1 cellular context compared by ENCODE assay signal in genomic region chr6:38525888-38526287, GRCh38.
TF ChIP-seq lines count a peak whose summit lies in the region.

No MANE protein-coding gene starts in this region.

TF ChIP-seq in GM23338, 12 proteins besides CTCF, POLR2A, EP300 and RAD21 (continued from another document):
- TF ChIP-seq, protein P1, sequence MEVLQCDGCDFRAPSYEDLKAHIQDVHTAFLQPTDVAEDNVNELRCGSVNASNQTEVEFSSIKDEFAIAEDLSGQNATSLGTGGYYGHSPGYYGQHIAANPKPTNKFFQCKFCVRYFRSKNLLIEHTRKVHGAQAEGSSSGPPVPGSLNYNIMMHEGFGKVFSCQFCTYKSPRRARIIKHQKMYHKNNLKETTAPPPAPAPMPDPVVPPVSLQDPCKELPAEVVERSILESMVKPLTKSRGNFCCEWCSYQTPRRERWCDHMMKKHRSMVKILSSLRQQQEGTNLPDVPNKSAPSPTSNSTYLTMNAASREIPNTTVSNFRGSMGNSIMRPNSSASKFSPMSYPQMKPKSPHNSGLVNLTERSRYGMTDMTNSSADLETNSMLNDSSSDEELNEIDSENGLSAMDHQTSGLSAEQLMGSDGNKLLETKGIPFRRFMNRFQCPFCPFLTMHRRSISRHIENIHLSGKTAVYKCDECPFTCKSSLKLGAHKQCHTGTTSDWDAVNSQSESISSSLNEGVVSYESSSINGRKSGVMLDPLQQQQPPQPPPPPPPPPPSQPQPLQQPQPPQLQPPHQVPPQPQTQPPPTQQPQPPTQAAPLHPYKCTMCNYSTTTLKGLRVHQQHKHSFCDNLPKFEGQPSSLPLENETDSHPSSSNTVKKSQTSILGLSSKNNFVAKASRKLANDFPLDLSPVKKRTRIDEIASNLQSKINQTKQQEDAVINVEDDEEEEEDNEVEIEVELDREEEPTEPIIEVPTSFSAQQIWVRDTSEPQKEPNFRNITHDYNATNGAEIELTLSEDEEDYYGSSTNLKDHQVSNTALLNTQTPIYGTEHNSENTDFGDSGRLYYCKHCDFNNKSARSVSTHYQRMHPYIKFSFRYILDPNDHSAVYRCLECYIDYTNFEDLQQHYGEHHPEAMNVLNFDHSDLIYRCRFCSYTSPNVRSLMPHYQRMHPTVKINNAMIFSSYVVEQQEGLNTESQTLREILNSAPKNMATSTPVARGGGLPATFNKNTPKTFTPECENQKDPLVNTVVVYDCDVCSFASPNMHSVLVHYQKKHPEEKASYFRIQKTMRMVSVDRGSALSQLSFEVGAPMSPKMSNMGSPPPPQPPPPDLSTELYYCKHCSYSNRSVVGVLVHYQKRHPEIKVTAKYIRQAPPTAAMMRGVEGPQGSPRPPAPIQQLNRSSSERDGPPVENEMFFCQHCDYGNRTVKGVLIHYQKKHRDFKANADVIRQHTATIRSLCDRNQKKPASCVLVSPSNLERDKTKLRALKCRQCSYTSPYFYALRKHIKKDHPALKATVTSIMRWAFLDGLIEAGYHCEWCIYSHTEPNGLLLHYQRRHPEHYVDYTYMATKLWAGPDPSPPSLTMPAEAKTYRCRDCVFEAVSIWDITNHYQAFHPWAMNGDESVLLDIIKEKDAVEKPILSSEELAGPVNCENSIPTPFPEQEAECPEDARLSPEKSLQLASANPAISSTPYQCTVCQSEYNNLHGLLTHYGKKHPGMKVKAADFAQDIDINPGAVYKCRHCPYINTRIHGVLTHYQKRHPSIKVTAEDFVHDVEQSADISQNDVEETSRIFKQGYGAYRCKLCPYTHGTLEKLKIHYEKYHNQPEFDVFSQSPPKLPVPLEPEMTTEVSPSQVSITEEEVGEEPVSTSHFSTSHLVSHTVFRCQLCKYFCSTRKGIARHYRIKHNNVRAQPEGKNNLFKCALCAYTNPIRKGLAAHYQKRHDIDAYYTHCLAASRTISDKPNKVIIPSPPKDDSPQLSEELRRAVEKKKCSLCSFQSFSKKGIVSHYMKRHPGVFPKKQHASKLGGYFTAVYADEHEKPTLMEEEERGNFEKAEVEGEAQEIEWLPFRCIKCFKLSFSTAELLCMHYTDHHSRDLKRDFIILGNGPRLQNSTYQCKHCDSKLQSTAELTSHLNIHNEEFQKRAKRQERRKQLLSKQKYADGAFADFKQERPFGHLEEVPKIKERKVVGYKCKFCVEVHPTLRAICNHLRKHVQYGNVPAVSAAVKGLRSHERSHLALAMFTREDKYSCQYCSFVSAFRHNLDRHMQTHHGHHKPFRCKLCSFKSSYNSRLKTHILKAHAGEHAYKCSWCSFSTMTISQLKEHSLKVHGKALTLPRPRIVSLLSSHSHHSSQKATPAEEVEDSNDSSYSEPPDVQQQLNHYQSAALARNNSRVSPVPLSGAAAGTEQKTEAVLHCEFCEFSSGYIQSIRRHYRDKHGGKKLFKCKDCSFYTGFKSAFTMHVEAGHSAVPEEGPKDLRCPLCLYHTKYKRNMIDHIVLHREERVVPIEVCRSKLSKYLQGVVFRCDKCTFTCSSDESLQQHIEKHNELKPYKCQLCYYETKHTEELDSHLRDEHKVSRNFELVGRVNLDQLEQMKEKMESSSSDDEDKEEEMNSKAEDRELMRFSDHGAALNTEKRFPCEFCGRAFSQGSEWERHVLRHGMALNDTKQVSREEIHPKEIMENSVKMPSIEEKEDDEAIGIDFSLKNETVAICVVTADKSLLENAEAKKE (CRISPR knock-in tag; IDR thresholded peaks at IDR 0.05): no peak
- TF ChIP-seq EZH2phosphoT487 (IDR thresholded peaks at IDR 0.05; ENCODE audit: unreplicated experiment): no peak
- TF ChIP-seq JUNB (IDR thresholded peaks at IDR 0.05; ENCODE audit: unreplicated experiment): no peak
- no peak for TF ChIP-seq REST (IDR thresholded peaks at IDR 0.05; ENCODE audit: unreplicated experiment)
- TF ChIP-seq ZNF114 (CRISPR knock-in tag; IDR thresholded peaks at IDR 0.05): no peak
- TF ChIP-seq EZH2 (IDR thresholded peaks at IDR 0.05; ENCODE audit: low read depth, unreplicated experiment): no peak
- no peak for TF ChIP-seq POLR2AphosphoS5 (IDR thresholded peaks at IDR 0.05; ENCODE audit: low read depth)
- TF ChIP-seq STAT1 (IDR thresholded peaks at IDR 0.05; ENCODE audit: unreplicated experiment): no peak
